In the genomic region with DNA sequence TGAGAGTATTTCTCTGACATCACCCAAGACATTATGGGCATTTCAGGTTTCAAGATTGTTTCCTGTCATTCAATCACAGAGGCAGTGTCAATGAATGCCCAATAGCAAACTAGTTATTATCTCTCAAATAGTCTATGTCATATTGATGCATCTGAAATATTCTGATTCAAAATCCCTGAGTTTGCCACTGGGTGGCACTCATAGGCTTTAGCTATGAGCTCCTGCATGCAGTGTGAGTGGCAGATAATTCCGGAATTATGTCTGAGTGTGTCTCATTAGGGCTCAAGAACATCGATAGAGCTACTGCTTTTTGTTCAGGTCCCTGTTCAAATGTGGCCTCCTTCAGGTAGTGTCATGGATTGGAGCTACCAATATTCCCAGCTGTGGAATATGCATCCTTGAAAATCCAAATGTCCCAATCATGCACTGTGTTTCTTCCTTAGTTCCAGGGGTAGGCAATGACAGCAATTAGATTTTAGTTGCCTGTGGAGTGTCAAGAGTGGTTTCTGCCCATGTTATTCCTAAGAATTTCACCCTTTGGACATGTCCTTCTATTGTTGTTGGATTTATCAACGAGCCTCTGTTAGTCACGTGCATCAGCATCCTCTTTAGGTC, we compare ENCODE assay signal across 8 cellular contexts. TPM values are rescaled to one million over a fixed set of nuclear protein-coding genes. Genes with fewer than 3 reads are reported as not detected.
A peak's percentile ranks its signal among the peaks of the same experiment; 100 is the strongest.
DNase-seq lines count a peak whose midpoint lies in the region; ATAC-seq and TF ChIP-seq lines count a peak whose summit lies in the region.

No MANE protein-coding gene starts in this region.

- no peaks in the 10 kb centered on the region for H3K36me3 Mint-ChIP-seq in naive thymus-derived CD8-positive, alpha-beta T cell
- no peaks in the 10 kb centered on the region for H3K36me3 Mint-ChIP-seq in activated T-helper 1 cell treated with anti-CD3 and anti-CD28 coated beads, Interleukin-12 subunit alpha, Interleukin-12 subunit beta, Interleukin-2, Interleukin-4 antibody, amounts not matched to agents 30 ng/mL and 10 ng/mL and 1 ng/mL, durations not matched to agents 14 hours and 24 hours and 36 hours (ENCODE audit: low read depth)

- H3K27me3 ChIP-seq in A673 (replicated peaks; ENCODE audit: insufficient read depth, low read depth, low read length, poor library complexity): peaks cover 68% of the 10 kb centered on the region
- no peaks in the 10 kb centered on the region for H3K27me3 ChIP-seq in vagina

- BruUV-seq in A673 (replicated peaks; lab: Mats Ljungman, UMichigan): no TSS peak

- no peaks in the 10 kb centered on the region for H3K4me1 ChIP-seq in A673 (ENCODE audit: insufficient read depth, low read length, poor library complexity, severe bottlenecking)
- H3K4me1 ChIP-seq in vagina: no peaks in the 10 kb centered on the region

- CTCF ChIA-PET in A673 (lab: Charles Lee): interaction anchor here (1.8 to 1.9 kb wide), 2 partner anchors 80 to 83 kb away, joined by 17 to 21 read pairs; a partner anchor contains a TSS

- peak; percentile 78 to 81 for ATAC-seq in naive thymus-derived CD8-positive, alpha-beta T cell

- no peak overlapping the region for H3K4me3 Mint-ChIP-seq in naive thymus-derived CD8-positive, alpha-beta T cell
- H3K4me3 Mint-ChIP-seq in activated T-helper 1 cell treated with anti-CD3 and anti-CD28 coated beads, Interleukin-12 subunit alpha, Interleukin-12 subunit beta, Interleukin-2, Interleukin-4 antibody, amounts not matched to agents 30 ng/mL and 10 ng/mL and 1 ng/mL, durations not matched to agents 14 hours and 24 hours and 36 hours: no peak overlapping the region

- peaks cover 0 to 2% (median 0%) of the 10 kb centered on the region in 4 donors for H3K4me1 Mint-ChIP-seq in naive thymus-derived CD8-positive, alpha-beta T cell
- no peaks in the 10 kb centered on the region for H3K4me1 Mint-ChIP-seq in activated T-helper 1 cell treated with anti-CD3 and anti-CD28 coated beads, Interleukin-12 subunit alpha, Interleukin-12 subunit beta, Interleukin-2, Interleukin-4 antibody, amounts not matched to agents 30 ng/mL and 10 ng/mL and 1 ng/mL, durations not matched to agents 14 hours and 24 hours and 36 hours (ENCODE audit: low read depth)

- DNase-seq in A673 (ENCODE audit: low spot score) (peak; percentile 71), GM10266 (ENCODE audit: extremely low spot score) (peak; percentile 51), NCI-H1694 (lab: John Stamatoyannopoulos, UW) (peak; percentile 77), erythroblast (lab: John Stamatoyannopoulos, UW) (peak; percentile 43 to 58), vagina (ENCODE audit: extremely low spot score in 2 of 2) (no peak)
- DNase-seq in activated CD4-positive, alpha-beta T cell treated with anti-CD3 and anti-CD28 coated beads for 4 hours: peak; percentile 34 to 49
- DNase-seq in naive thymus-derived CD8-positive, alpha-beta T cell: peak in 9 of 10 donors; percentile 6 to 76 (median 49)
- DNase-seq in activated T-helper 1 cell treated with anti-CD3 and anti-CD28 coated beads, Interleukin-12 subunit alpha, Interleukin-12 subunit beta, Interleukin-2, Interleukin-4 antibody, amounts not matched to agents 30 ng/mL and 10 ng/mL and 1 ng/mL, durations not matched to agents 14 hours and 24 hours and 36 hours (ENCODE audit: low spot score): no peak

- H3K9me3 ChIP-seq in A673 (ENCODE audit: low read depth, low read length, poor library complexity, severe bottlenecking) (no peaks in the 10 kb centered on the region), vagina (no peaks in the 10 kb centered on the region)

- H3K27me3 Mint-ChIP-seq in naive thymus-derived CD8-positive, alpha-beta T cell: peaks cover 9 to 42% (median 22%) of the 10 kb centered on the region in 5 donors
- H3K27me3 Mint-ChIP-seq in activated T-helper 1 cell treated with anti-CD3 and anti-CD28 coated beads, Interleukin-12 subunit alpha, Interleukin-12 subunit beta, Interleukin-2, Interleukin-4 antibody, amounts not matched to agents 30 ng/mL and 10 ng/mL and 1 ng/mL, durations not matched to agents 14 hours and 24 hours and 36 hours (ENCODE audit: insufficient read depth): peaks cover 34% of the 10 kb centered on the region

- POLR2A ChIA-PET in A673 (lab: Charles Lee; ENCODE audit: low non-redundant PET): no interaction called here
- POLR2A ChIA-PET in naive thymus-derived CD8-positive, alpha-beta T cell (lab: Charles Lee): no interaction called here

- peak; percentile 68 for TF ChIP-seq CTCF in A673 (conservative IDR thresholded peaks at IDR 0.05; ENCODE audit: low read depth, low read length)
- peak; percentile 61 for TF ChIP-seq CTCF in GM10266 (IDR thresholded peaks at IDR 0.05; ENCODE audit: control insufficient read depth, insufficient read depth, low read depth, missing control alignments)
- peak; percentile 35 to 49 (median 44) for TF ChIP-seq CTCF in vagina (IDR thresholded peaks at IDR 0.05)

- TF ChIP-seq POLR2A in erythroblast (IDR thresholded peaks at IDR 0.05; ENCODE audit: low read length) (no peak), vagina (IDR thresholded peaks at IDR 0.05) (no peak)

- intact Hi-C loops in A673 (cut with micrococcal nuclease; ENCODE audit: unreplicated experiment): loop anchor here (1.0 to 5.0 kb wide), 2 partner anchors 82 to 376 kb away; a partner anchor contains a TSS
- intact Hi-C loops in vagina (cut with DNase I): no loop called here
- intact Hi-C loops in activated T-helper 1 cell treated with anti-CD3 and anti-CD28 coated beads, Interleukin-12 subunit alpha, Interleukin-12 subunit beta, Interleukin-2, Interleukin-4 antibody, amounts not matched to agents 30 ng/mL and 10 ng/mL and 1 ng/mL, durations not matched to agents 14 hours and 24 hours and 36 hours (cut with micrococcal nuclease): loop anchor here (1.0 kb wide), 2 partner anchors 82 to 377 kb away; no protein-coding TSS in a partner anchor

- no peaks in the 10 kb centered on the region for H3K9me3 Mint-ChIP-seq in naive thymus-derived CD8-positive, alpha-beta T cell
- H3K9me3 Mint-ChIP-seq in activated T-helper 1 cell treated with anti-CD3 and anti-CD28 coated beads, Interleukin-12 subunit alpha, Interleukin-12 subunit beta, Interleukin-2, Interleukin-4 antibody, amounts not matched to agents 30 ng/mL and 10 ng/mL and 1 ng/mL, durations not matched to agents 14 hours and 24 hours and 36 hours: no peaks in the 10 kb centered on the region

- no peak overlapping the region for H3K27ac Mint-ChIP-seq in naive thymus-derived CD8-positive, alpha-beta T cell
- no peak overlapping the region for H3K27ac Mint-ChIP-seq in activated T-helper 1 cell treated with anti-CD3 and anti-CD28 coated beads, Interleukin-12 subunit alpha, Interleukin-12 subunit beta, Interleukin-2, Interleukin-4 antibody, amounts not matched to agents 30 ng/mL and 10 ng/mL and 1 ng/mL, durations not matched to agents 14 hours and 24 hours and 36 hours

- H3K27ac ChIP-seq in A673 (ENCODE audit: low read depth, low read length, poor library complexity, severe bottlenecking): no peak overlapping the region
- no peak overlapping the region for H3K27ac ChIP-seq in vagina

- H3K4me3 ChIP-seq in A673 (ENCODE audit: low read depth, low read length, poor library complexity, severe bottlenecking) (no peak overlapping the region), vagina (no peak overlapping the region)

- H3K36me3 ChIP-seq in A673 (ENCODE audit: insufficient read depth, low read length, poor library complexity, severe bottlenecking) (no peaks in the 10 kb centered on the region), vagina (no peaks in the 10 kb centered on the region)

RNA-seq across cellular contexts. Expression of a gene that starts 7.8 kb away (rescaled TPM):
- not detected in 2 replicates for total RNA-seq in A673 (2021)
- not detected for total RNA-seq in naive thymus-derived CD8-positive, alpha-beta T cell
- not detected for polyA plus RNA-seq in naive thymus-derived CD8-positive, alpha-beta T cell
- total RNA-seq in vagina: not detected
- not detected in 2 replicates for total RNA-seq in activated T-helper 1 cell treated with anti-CD3 and anti-CD28 coated beads, Interleukin-12 subunit alpha, Interleukin-12 subunit beta, Interleukin-2, Interleukin-4 antibody, amounts not matched to agents 30 ng/mL and 10 ng/mL and 1 ng/mL, durations not matched to agents 14 hours and 24 hours and 36 hours

RNA-seq across cellular contexts. Expression of a gene that starts 30.9 kb away (rescaled TPM):
- not detected in 2 replicates for total RNA-seq in A673 (2021)
- not detected for total RNA-seq in naive thymus-derived CD8-positive, alpha-beta T cell
- not detected for polyA plus RNA-seq in naive thymus-derived CD8-positive, alpha-beta T cell
- total RNA-seq in vagina: not detected
- total RNA-seq in activated T-helper 1 cell treated with anti-CD3 and anti-CD28 coated beads, Interleukin-12 subunit alpha, Interleukin-12 subunit beta, Interleukin-2, Interleukin-4 antibody, amounts not matched to agents 30 ng/mL and 10 ng/mL and 1 ng/mL, durations not matched to agents 14 hours and 24 hours and 36 hours: not detected in 2 replicates

RNA-seq across cellular contexts. Expression of a gene that starts 35.9 kb away (rescaled TPM):
- 153 and 164 TPM in 2 replicates for total RNA-seq in A673 (2021)
- 100 to 1,000 TPM; 104 to 109 TPM for total RNA-seq in naive thymus-derived CD8-positive, alpha-beta T cell
- 100 to 1,000 TPM; 132 to 149 (median 138) TPM for polyA plus RNA-seq in naive thymus-derived CD8-positive, alpha-beta T cell
- 72.2 TPM for total RNA-seq in vagina
- total RNA-seq in activated T-helper 1 cell treated with anti-CD3 and anti-CD28 coated beads, Interleukin-12 subunit alpha, Interleukin-12 subunit beta, Interleukin-2, Interleukin-4 antibody, amounts not matched to agents 30 ng/mL and 10 ng/mL and 1 ng/mL, durations not matched to agents 14 hours and 24 hours and 36 hours: 102 and 106 TPM in 2 replicates

Comparison
In these comparisons a context has a peak if more than half of its experiments do, and no peak if none do; other contexts are left out.
1. DNase-seq: peak in A673 (single experiment), GM10266 (single experiment), NCI-H1694 (single experiment), activated CD4-positive, alpha-beta T cell treated with anti-CD3 and anti-CD28 coated beads for 4 hours (2 of 2), erythroblast (2 of 2) and naive thymus-derived CD8-positive, alpha-beta T cell (9 of 10); none in vagina (0 of 2) and activated T-helper 1 cell treated with anti-CD3 and anti-CD28 coated beads, Interleukin-12 subunit alpha, Interleukin-12 subunit beta, Interleukin-2, Interleukin-4 antibody, amounts not matched to agents 30 ng/mL and 10 ng/mL and 1 ng/mL, durations not matched to agents 14 hours and 24 hours and 36 hours (single experiment).
2. Peak in every context shown above with its lines, with median percentiles within 50 percentile points of each other: CTCF ChIP-seq.